12 cellular contexts compared by ENCODE assay signal in the genomic region with DNA sequence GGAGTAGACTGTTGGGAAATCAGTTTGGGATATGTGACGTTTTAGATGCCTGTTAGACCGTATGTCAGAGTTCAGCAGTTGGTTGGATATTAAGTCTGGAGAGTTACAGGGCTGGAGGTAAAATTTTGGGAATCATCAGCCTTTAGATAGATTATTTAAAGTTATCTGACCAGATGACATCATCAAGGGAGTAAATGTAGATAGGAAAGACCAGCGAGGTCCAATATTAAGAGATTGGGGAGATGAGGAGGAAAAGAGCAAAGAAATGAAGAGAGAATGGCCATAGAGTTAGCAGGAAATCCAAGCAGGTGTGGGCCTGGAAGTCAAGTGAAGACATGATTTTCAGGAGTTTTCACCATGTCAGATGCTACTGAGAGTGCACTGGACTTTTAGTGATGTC.
"Had no signal": no experiment of that assay in that cellular context is flagged by ENCODE, and none has a peak within 500 bp of the region (broad histone marks: within the 10 kb centered on the region; RNA-seq: fewer than 3 reads in every experiment).

No MANE protein-coding gene starts in this region.

- H3K27ac ChIP-seq: brain microvascular endothelial cell, foreskin keratinocyte, left lung, neural progenitor cell, pancreas, tibial artery had no signal

- H3K27me3 ChIP-seq: brain microvascular endothelial cell, foreskin keratinocyte, left lung, neural progenitor cell, pancreas, right atrium auricular region, tibial artery had no signal

- H3K9me3 ChIP-seq: left lung, pancreas, right atrium auricular region, tibial artery had no signal

- ATAC-seq: activated CD4-positive, CD25-positive, alpha-beta regulatory T cell treated with anti-CD3 and anti-CD28 coated beads, Interleukin-2, amount 50 U/mL, for 24 hours; foreskin keratinocyte; left lung; pancreas had no signal

- DNase-seq: amygdala, brain microvascular endothelial cell, foreskin keratinocyte, head of caudate nucleus, left lung, mesendoderm, pancreas, small intestine, tibial artery had no signal

- H3K4me3 ChIP-seq: left lung, neural progenitor cell, pancreas, right atrium auricular region, tibial artery had no signal
